In the genomic region with DNA sequence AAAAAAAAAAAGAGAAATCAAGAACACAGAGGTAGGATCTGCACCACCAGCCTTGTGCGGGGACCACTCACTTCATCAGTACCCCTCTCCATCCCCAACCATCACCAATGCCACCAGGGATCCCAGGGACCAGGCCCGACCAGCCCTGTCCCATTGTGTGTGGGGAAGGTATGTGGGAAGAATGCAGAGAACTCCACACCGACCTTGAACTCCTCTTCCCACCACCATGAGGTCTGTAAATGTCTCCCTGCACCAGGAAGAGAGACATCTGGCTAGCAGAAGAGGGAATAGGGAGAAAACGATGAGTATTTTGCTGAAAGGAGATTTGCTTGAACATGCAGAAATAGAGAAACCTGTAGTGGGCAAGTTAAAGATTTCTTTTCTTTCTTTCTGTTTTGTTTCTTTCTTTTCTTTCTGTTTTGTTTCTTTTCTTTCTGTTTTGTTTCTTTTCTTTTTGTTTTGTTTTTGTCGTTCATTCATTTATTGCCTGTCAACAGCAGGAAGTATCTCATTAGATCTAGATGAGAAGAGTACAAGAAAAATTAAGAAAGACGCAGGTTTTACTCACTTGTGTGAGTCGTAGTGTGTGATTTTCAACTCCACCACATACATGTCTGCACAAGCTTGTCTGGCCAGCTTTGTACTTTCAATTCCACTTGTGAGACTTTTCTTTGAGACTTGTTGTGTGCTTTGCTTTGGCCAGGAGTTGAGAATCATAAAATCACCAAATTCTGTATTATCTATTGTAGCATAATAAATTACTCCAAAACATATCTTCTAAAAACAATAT, we compare ENCODE assay signal across 1 cellular context.
A peak's percentile ranks its signal among the peaks of the same experiment; 100 is the strongest.
TF ChIP-seq lines count a peak whose summit lies in the region.

No MANE protein-coding gene starts in this region.

TF ChIP-seq in HepG2, 621 proteins besides CTCF, POLR2A, EP300 and RAD21 (continued from another document and continues in another):
- TF ChIP-seq, protein P1, sequence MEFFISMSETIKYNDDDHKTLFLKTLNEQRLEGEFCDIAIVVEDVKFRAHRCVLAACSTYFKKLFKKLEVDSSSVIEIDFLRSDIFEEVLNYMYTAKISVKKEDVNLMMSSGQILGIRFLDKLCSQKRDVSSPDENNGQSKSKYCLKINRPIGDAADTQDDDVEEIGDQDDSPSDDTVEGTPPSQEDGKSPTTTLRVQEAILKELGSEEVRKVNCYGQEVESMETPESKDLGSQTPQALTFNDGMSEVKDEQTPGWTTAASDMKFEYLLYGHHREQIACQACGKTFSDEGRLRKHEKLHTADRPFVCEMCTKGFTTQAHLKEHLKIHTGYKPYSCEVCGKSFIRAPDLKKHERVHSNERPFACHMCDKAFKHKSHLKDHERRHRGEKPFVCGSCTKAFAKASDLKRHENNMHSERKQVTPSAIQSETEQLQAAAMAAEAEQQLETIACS (CRISPR knock-in tag; IDR thresholded peaks at IDR 0.05), result no peak
- TF ChIP-seq NR2F2 (IDR thresholded peaks at IDR 0.05; ENCODE audit: borderline replicate concordance, low read depth) (no peak), BORCS8-MEF2B (CRISPR knock-in tag; IDR thresholded peaks at IDR 0.05) (no peak), SMAD3 (CRISPR knock-in tag; IDR thresholded peaks at IDR 0.05) (no peak), TP53 (CRISPR knock-in tag; conservative IDR thresholded peaks at IDR 0.05) (no peak), FOXJ3 (CRISPR knock-in tag; IDR thresholded peaks at IDR 0.05; ENCODE audit: borderline replicate concordance) (no peak), ERF (CRISPR knock-in tag; IDR thresholded peaks at IDR 0.05) (0 out of 2 replicates have a peak, but pooled peaks have one; percentile 24), ZNF724P (CRISPR knock-in tag; IDR thresholded peaks at IDR 0.05; ENCODE audit: borderline replicate concordance) (no peak), FOXM1 (CRISPR knock-in tag; IDR thresholded peaks at IDR 0.05) (no peak), SKI (IDR thresholded peaks at IDR 0.05; ENCODE audit: partially characterized antibody) (peak; percentile 63), NRL (CRISPR knock-in tag; IDR thresholded peaks at IDR 0.05; ENCODE audit: borderline replicate concordance) (no peak), DMAP1 (CRISPR knock-in tag; IDR thresholded peaks at IDR 0.05) (peak; percentile 54), ISX (CRISPR knock-in tag; conservative IDR thresholded peaks at IDR 0.05) (no peak), ZNF335 (CRISPR knock-in tag; IDR thresholded peaks at IDR 0.05) (no peak), ATRX (CRISPR knock-in tag; IDR thresholded peaks at IDR 0.05; ENCODE audit: borderline replicate concordance) (no peak), KLF12 (CRISPR knock-in tag; IDR thresholded peaks at IDR 0.05; ENCODE audit: borderline replicate concordance) (no peak), SRSF9 (IDR thresholded peaks at IDR 0.05; ENCODE audit: borderline replicate concordance, insufficient read depth, low read depth, low read length, poor library complexity, severe bottlenecking) (no peak), ZNF205 (CRISPR knock-in tag; IDR thresholded peaks at IDR 0.05) (no peak), ZSCAN9 (CRISPR knock-in tag; IDR thresholded peaks at IDR 0.05; ENCODE audit: borderline replicate concordance) (peak; percentile 37; the same call in 1 of the 2 replicates), NCOA1 (CRISPR knock-in tag; IDR thresholded peaks at IDR 0.05) (no peak), ZFP82 (CRISPR knock-in tag; IDR thresholded peaks at IDR 0.05; ENCODE audit: borderline replicate concordance) (no peak), ZNF431 (CRISPR knock-in tag; IDR thresholded peaks at IDR 0.05; ENCODE audit: borderline replicate concordance, low read depth) (no peak), ZFP1 (CRISPR knock-in tag; IDR thresholded peaks at IDR 0.05) (no peak)
- TF ChIP-seq, protein P2, sequence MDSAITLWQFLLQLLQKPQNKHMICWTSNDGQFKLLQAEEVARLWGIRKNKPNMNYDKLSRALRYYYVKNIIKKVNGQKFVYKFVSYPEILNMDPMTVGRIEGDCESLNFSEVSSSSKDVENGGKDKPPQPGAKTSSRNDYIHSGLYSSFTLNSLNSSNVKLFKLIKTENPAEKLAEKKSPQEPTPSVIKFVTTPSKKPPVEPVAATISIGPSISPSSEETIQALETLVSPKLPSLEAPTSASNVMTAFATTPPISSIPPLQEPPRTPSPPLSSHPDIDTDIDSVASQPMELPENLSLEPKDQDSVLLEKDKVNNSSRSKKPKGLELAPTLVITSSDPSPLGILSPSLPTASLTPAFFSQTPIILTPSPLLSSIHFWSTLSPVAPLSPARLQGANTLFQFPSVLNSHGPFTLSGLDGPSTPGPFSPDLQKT (CRISPR knock-in tag; IDR thresholded peaks at IDR 0.05; ENCODE audit: borderline replicate concordance), result no peak
- TF ChIP-seq, protein P3, sequence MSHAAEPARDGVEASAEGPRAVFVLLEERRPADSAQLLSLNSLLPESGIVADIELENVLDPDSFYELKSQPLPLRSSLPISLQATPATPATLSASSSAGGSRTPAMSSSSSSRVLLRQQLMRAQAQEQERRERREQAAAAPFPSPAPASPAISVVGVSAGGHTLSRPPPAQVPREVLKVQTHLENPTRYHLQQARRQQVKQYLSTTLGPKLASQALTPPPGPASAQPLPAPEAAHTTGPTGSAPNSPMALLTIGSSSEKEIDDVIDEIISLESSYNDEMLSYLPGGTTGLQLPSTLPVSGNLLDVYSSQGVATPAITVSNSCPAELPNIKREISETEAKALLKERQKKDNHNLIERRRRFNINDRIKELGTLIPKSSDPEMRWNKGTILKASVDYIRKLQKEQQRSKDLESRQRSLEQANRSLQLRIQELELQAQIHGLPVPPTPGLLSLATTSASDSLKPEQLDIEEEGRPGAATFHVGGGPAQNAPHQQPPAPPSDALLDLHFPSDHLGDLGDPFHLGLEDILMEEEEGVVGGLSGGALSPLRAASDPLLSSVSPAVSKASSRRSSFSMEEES (CRISPR knock-in tag; IDR thresholded peaks at IDR 0.05), result peak; percentile 80
- TF ChIP-seq, protein P4, sequence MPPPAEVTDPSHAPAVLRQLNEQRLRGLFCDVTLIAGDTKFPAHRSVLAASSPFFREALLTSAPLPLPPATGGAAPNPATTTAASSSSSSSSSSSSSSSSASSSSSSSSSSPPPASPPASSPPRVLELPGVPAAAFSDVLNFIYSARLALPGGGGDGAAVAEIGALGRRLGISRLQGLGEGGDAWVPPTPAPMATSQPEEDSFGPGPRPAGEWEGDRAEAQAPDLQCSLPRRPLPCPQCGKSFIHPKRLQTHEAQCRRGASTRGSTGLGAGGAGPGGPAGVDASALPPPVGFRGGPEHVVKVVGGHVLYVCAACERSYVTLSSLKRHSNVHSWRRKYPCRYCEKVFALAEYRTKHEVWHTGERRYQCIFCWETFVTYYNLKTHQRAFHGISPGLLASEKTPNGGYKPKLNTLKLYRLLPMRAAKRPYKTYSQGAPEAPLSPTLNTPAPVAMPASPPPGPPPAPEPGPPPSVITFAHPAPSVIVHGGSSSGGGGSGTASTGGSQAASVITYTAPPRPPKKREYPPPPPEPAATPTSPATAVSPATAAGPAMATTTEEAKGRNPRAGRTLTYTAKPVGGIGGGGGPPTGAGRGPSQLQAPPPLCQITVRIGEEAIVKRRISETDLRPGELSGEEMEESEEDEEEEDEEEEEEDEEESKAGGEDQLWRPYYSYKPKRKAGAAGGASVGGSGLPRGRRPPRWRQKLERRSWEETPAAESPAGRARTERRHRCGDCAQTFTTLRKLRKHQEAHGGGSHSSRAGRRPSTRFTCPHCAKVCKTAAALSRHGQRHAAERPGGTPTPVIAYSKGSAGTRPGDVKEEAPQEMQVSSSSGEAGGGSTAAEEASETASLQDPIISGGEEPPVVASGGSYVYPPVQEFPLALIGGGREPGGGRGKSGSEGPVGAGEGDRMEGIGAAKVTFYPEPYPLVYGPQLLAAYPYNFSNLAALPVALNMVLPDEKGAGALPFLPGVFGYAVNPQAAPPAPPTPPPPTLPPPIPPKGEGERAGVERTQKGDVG (CRISPR knock-in tag; IDR thresholded peaks at IDR 0.05; ENCODE audit: borderline replicate concordance), result no peak
- TF ChIP-seq, protein P5, sequence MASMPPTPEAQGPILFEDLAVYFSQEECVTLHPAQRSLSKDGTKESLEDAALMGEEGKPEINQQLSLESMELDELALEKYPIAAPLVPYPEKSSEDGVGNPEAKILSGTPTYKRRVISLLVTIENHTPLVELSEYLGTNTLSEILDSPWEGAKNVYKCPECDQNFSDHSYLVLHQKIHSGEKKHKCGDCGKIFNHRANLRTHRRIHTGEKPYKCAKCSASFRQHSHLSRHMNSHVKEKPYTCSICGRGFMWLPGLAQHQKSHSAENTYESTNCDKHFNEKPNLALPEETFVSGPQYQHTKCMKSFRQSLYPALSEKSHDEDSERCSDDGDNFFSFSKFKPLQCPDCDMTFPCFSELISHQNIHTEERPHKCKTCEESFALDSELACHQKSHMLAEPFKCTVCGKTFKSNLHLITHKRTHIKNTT (CRISPR knock-in tag; IDR thresholded peaks at IDR 0.05), result no peak
- TF ChIP-seq, protein P6, sequence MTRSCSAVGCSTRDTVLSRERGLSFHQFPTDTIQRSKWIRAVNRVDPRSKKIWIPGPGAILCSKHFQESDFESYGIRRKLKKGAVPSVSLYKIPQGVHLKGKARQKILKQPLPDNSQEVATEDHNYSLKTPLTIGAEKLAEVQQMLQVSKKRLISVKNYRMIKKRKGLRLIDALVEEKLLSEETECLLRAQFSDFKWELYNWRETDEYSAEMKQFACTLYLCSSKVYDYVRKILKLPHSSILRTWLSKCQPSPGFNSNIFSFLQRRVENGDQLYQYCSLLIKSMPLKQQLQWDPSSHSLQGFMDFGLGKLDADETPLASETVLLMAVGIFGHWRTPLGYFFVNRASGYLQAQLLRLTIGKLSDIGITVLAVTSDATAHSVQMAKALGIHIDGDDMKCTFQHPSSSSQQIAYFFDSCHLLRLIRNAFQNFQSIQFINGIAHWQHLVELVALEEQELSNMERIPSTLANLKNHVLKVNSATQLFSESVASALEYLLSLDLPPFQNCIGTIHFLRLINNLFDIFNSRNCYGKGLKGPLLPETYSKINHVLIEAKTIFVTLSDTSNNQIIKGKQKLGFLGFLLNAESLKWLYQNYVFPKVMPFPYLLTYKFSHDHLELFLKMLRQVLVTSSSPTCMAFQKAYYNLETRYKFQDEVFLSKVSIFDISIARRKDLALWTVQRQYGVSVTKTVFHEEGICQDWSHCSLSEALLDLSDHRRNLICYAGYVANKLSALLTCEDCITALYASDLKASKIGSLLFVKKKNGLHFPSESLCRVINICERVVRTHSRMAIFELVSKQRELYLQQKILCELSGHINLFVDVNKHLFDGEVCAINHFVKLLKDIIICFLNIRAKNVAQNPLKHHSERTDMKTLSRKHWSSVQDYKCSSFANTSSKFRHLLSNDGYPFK (CRISPR knock-in tag; IDR thresholded peaks at IDR 0.05; ENCODE audit: borderline replicate concordance), result no peak
- TF ChIP-seq, protein P7, sequence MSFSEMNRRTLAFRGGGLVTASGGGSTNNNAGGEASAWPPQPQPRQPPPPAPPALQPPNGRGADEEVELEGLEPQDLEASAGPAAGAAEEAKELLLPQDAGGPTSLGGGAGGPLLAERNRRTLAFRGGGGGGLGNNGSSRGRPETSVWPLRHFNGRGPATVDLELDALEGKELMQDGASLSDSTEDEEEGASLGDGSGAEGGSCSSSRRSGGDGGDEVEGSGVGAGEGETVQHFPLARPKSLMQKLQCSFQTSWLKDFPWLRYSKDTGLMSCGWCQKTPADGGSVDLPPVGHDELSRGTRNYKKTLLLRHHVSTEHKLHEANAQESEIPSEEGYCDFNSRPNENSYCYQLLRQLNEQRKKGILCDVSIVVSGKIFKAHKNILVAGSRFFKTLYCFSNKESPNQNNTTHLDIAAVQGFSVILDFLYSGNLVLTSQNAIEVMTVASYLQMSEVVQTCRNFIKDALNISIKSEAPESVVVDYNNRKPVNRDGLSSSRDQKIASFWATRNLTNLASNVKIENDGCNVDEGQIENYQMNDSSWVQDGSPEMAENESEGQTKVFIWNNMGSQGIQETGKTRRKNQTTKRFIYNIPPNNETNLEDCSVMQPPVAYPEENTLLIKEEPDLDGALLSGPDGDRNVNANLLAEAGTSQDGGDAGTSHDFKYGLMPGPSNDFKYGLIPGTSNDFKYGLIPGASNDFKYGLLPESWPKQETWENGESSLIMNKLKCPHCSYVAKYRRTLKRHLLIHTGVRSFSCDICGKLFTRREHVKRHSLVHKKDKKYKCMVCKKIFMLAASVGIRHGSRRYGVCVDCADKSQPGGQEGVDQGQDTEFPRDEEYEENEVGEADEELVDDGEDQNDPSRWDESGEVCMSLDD (CRISPR knock-in tag; IDR thresholded peaks at IDR 0.05; ENCODE audit: borderline replicate concordance), result no peak
- TF ChIP-seq, protein P8, sequence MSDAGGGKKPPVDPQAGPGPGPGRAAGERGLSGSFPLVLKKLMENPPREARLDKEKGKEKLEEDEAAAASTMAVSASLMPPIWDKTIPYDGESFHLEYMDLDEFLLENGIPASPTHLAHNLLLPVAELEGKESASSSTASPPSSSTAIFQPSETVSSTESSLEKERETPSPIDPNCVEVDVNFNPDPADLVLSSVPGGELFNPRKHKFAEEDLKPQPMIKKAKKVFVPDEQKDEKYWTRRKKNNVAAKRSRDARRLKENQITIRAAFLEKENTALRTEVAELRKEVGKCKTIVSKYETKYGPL (CRISPR knock-in tag; IDR thresholded peaks at IDR 0.05), result no peak
- TF ChIP-seq, protein P9, sequence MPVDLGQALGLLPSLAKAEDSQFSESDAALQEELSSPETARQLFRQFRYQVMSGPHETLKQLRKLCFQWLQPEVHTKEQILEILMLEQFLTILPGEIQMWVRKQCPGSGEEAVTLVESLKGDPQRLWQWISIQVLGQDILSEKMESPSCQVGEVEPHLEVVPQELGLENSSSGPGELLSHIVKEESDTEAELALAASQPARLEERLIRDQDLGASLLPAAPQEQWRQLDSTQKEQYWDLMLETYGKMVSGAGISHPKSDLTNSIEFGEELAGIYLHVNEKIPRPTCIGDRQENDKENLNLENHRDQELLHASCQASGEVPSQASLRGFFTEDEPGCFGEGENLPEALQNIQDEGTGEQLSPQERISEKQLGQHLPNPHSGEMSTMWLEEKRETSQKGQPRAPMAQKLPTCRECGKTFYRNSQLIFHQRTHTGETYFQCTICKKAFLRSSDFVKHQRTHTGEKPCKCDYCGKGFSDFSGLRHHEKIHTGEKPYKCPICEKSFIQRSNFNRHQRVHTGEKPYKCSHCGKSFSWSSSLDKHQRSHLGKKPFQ (CRISPR knock-in tag; IDR thresholded peaks at IDR 0.05; ENCODE audit: insufficient replicate concordance), result no peak
- TF ChIP-seq, protein P10, sequence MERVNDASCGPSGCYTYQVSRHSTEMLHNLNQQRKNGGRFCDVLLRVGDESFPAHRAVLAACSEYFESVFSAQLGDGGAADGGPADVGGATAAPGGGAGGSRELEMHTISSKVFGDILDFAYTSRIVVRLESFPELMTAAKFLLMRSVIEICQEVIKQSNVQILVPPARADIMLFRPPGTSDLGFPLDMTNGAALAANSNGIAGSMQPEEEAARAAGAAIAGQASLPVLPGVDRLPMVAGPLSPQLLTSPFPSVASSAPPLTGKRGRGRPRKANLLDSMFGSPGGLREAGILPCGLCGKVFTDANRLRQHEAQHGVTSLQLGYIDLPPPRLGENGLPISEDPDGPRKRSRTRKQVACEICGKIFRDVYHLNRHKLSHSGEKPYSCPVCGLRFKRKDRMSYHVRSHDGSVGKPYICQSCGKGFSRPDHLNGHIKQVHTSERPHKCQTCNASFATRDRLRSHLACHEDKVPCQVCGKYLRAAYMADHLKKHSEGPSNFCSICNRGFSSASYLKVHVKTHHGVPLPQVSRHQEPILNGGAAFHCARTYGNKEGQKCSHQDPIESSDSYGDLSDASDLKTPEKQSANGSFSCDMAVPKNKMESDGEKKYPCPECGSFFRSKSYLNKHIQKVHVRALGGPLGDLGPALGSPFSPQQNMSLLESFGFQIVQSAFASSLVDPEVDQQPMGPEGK (CRISPR knock-in tag; IDR thresholded peaks at IDR 0.05), result peak; percentile 84
- TF ChIP-seq, protein P11, sequence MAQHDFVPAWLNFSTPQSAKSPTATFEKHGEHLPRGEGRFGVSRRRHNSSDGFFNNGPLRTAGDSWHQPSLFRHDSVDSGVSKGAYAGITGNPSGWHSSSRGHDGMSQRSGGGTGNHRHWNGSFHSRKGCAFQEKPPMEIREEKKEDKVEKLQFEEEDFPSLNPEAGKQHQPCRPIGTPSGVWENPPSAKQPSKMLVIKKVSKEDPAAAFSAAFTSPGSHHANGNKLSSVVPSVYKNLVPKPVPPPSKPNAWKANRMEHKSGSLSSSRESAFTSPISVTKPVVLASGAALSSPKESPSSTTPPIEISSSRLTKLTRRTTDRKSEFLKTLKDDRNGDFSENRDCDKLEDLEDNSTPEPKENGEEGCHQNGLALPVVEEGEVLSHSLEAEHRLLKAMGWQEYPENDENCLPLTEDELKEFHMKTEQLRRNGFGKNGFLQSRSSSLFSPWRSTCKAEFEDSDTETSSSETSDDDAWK (CRISPR knock-in tag; IDR thresholded peaks at IDR 0.05), result no peak
